In genomic region chr9:81032030-81032572, GRCh38 we compare ENCODE assay signal across 10 cellular contexts.
A peak's percentile ranks its signal among the peaks of the same experiment; 100 is the strongest.
DNase-seq lines count a peak whose midpoint lies in the region; ATAC-seq and TF ChIP-seq lines count a peak whose summit lies in the region.
"Had no signal": no experiment of that assay in that cellular context is flagged by ENCODE, and none has a peak within 500 bp of the region (broad histone marks: within the 10 kb centered on the region; RNA-seq: fewer than 3 reads in every experiment).

No MANE protein-coding gene starts in this region.

- H3K79me2 ChIP-seq in Loucy (ENCODE audit: insufficient read depth, low read length) (no peaks in the 10 kb centered on the region), osteoblast (ENCODE audit: insufficient read depth, low read length) (no peaks in the 10 kb centered on the region)

- H3K9me3 ChIP-seq in Loucy (ENCODE audit: insufficient read depth, low read depth, low read length) (no peaks in the 10 kb centered on the region), osteoblast (ENCODE audit: low read depth, low read length) (no peaks in the 10 kb centered on the region)

- H3K9me2 ChIP-seq in Loucy (replicated peaks; ENCODE audit: low read depth, low read length) = no peaks in the 10 kb centered on the region

- no peak overlapping the region for H3K4me2 ChIP-seq in Loucy (ENCODE audit: low read depth, low read length, poor library complexity, severe bottlenecking)
- peak overlapping the region; percentile 26 for H3K4me2 ChIP-seq in osteoblast (ENCODE audit: insufficient read depth, low read length)

- H4K20me1 ChIP-seq in Loucy (ENCODE audit: insufficient read depth, low read length, poor library complexity, severe bottlenecking) = no peaks in the 10 kb centered on the region
- H4K20me1 ChIP-seq in osteoblast (ENCODE audit: insufficient read depth, low read length) = no peaks in the 10 kb centered on the region

- H3K4me1 ChIP-seq in Loucy (ENCODE audit: insufficient read depth, low read length, poor library complexity, severe bottlenecking) (peaks cover 17% of the 10 kb centered on the region), osteoblast (ENCODE audit: insufficient read depth, low read length) (peaks cover 30% of the 10 kb centered on the region)

- H2AFZ ChIP-seq in Loucy (ENCODE audit: low read length) (peak overlapping the region; percentile 49), osteoblast (ENCODE audit: low read length) (peak overlapping the region; percentile 55)

- TF ChIP-seq CTCF in Loucy (conservative IDR thresholded peaks at IDR 0.05; ENCODE audit: low read length) (no peak), coronary artery (IDR thresholded peaks at IDR 0.05) (no peak), osteoblast (IDR thresholded peaks at IDR 0.05; ENCODE audit: extremely low read depth, low read depth, low read length) (no peak)

- H3K4me3 ChIP-seq in Loucy (ENCODE audit: low read length, poor library complexity, severe bottlenecking) (no peak overlapping the region), coronary artery (no peak overlapping the region), osteoblast (ENCODE audit: insufficient read depth, low read length) (no peak overlapping the region)

- no peaks in the 10 kb centered on the region for H3F3A ChIP-seq in Loucy (ENCODE audit: low read depth)

- H3K36me3 ChIP-seq in Loucy (ENCODE audit: insufficient read depth, low read length) = no peaks in the 10 kb centered on the region
- H3K36me3 ChIP-seq in osteoblast (ENCODE audit: insufficient read depth, low read length) = no peaks in the 10 kb centered on the region

- no peak for ATAC-seq in GM18861 (IDR thresholded peaks at IDR 0.05; ENCODE audit: unreplicated experiment)

- no peak overlapping the region for H3K9ac ChIP-seq in Loucy (ENCODE audit: low read depth, low read length, poor library complexity, severe bottlenecking)

- peak; percentile 81 for DNase-seq in EL
- DNase-seq in coronary artery (ENCODE audit: low spot score) = no peak
- no peak for DNase-seq in osteoblast (ENCODE audit: insufficient read length, low spot score, missing footprints)
- no peak for DNase-seq in COR-L47 (lab: John Stamatoyannopoulos, UW)
- DNase-seq in hippocampal formation (lab: John Stamatoyannopoulos, UW) = no peak
- DNase-seq in NCI-H1092 treated with DMSO at 0.1 percent for 48 hours (lab: John Stamatoyannopoulos, UW) = no peak
- DNase-seq: activated naive CD4-positive, alpha-beta T cell treated with anti-CD3 and anti-CD28 coated beads, Interleukin-2, amount 10 ng/mL, durations not matched to agents 7 days and 5 days; NCI-H187 had no signal

- no peaks in the 10 kb centered on the region for H3K27me3 ChIP-seq in Loucy (ENCODE audit: insufficient read depth, low read length, poor library complexity, severe bottlenecking)
- peaks cover 2% of the 10 kb centered on the region for H3K27me3 ChIP-seq in osteoblast (ENCODE audit: insufficient read depth, low read length)

- H3K27ac ChIP-seq in coronary artery (peak overlapping the region; percentile 25 to 47), osteoblast (ENCODE audit: low read depth, low read length) (peak overlapping the region; percentile 73)
